9 cellular contexts compared by ENCODE assay signal in genomic region chr5:127320032-127320945, GRCh38. TPM values are rescaled to one million over a fixed set of nuclear protein-coding genes. Genes with fewer than 3 reads are reported as not detected.
A peak's percentile ranks its signal among the peaks of the same experiment; 100 is the strongest.
DNase-seq lines count a peak whose midpoint lies in the region; ATAC-seq lines count a peak whose summit lies in the region.
"Had no signal": no experiment of that assay in that cellular context is flagged by ENCODE, and none has a peak within 500 bp of the region (broad histone marks: within the 10 kb centered on the region; RNA-seq: fewer than 3 reads in every experiment).

No MANE protein-coding gene starts in this region.

- peak overlapping the region; percentile 18 for H3K4me3 Mint-ChIP-seq in natural killer cell treated with Interleukin-12 subunit alpha and Interleukin-12 subunit beta and Interleukin-15 and Interleukin-18, amount 100 ng/mL, for 72 hours

- ATAC-seq in GM19025 (IDR thresholded peaks at IDR 0.05; ENCODE audit: low read depth, unreplicated experiment) (peak; percentile 83), HG02840 (IDR thresholded peaks at IDR 0.05; ENCODE audit: low FRiP score, unreplicated experiment) (peak; percentile 82)
- ATAC-seq in natural killer cell treated with Interleukin-12 subunit alpha and Interleukin-12 subunit beta and Interleukin-15 and Interleukin-18, amount 100 ng/mL, for 72 hours, result peak; percentile 91 to 93

- H3K27ac Mint-ChIP-seq in natural killer cell treated with Interleukin-12 subunit alpha and Interleukin-12 subunit beta and Interleukin-15 and Interleukin-18, amount 100 ng/mL, for 72 hours, result peak overlapping the region; percentile 32 to 71

- H3K27me3 Mint-ChIP-seq in natural killer cell treated with Interleukin-12 subunit alpha and Interleukin-12 subunit beta and Interleukin-15 and Interleukin-18, amount 100 ng/mL, for 72 hours, result peaks cover 6 to 24% of the 10 kb centered on the region in 2 donors

- H3K36me3 Mint-ChIP-seq in natural killer cell treated with Interleukin-12 subunit alpha and Interleukin-12 subunit beta and Interleukin-15 and Interleukin-18, amount 100 ng/mL, for 72 hours, result no peaks in the 10 kb centered on the region

- intact Hi-C loops in posterior cingulate gyrus (cut with DNase I), result no loop called here

- DNase-seq in NOMO-1 treated with DMSO at 0.1 percent for 48 hours (lab: John Stamatoyannopoulos, UW; ENCODE audit: unreplicated experiment) (peak; percentile 3), NCI-H146 (lab: John Stamatoyannopoulos, UW) (no peak), posterior cingulate gyrus (no peak), AG08396 (ENCODE audit: low spot score) (no peak)
- DNase-seq in natural killer cell treated with Interleukin-12 subunit alpha and Interleukin-12 subunit beta and Interleukin-15 and Interleukin-18, amount 100 ng/mL, for 72 hours (ENCODE audit: low spot score), result peak; percentile 61
- DNase-seq in activated CD4-positive, alpha-beta T cell treated with anti-CD3 and anti-CD28 coated beads, Interleukin-2, amount 50 U/mL, for 4 hours, result no peak

- H3K9me3 Mint-ChIP-seq in natural killer cell treated with Interleukin-12 subunit alpha and Interleukin-12 subunit beta and Interleukin-15 and Interleukin-18, amount 100 ng/mL, for 72 hours, result no peaks in the 10 kb centered on the region

- H3K4me1 Mint-ChIP-seq in natural killer cell treated with Interleukin-12 subunit alpha and Interleukin-12 subunit beta and Interleukin-15 and Interleukin-18, amount 100 ng/mL, for 72 hours (ENCODE audit: low read depth in 2 of 2), result peaks cover 25 to 26% of the 10 kb centered on the region in 2 donors

RNA-seq across cellular contexts. Expression of gene MEGF10, which starts 29.7 kb away (rescaled TPM):
- not detected for total RNA-seq in natural killer cell treated with Interleukin-12 subunit alpha and Interleukin-12 subunit beta and Interleukin-15 and Interleukin-18, amount 100 ng/mL, for 72 hours
- total RNA-seq: T-helper 2 cell treated with Interferon-gamma antibody and Interleukin-4, amounts not matched to agents 100 ng/mL and 5 ng/mL, for 36 hours had no signal

Comparison
In these comparisons a context has a peak if more than half of its experiments do, and no peak if none do; other contexts are left out.
1. DNase-seq: peak in NOMO-1 treated with DMSO at 0.1 percent for 48 hours (single experiment) and natural killer cell treated with Interleukin-12 subunit alpha and Interleukin-12 subunit beta and Interleukin-15 and Interleukin-18, amount 100 ng/mL, for 72 hours (single experiment); none in NCI-H146 (single experiment), posterior cingulate gyrus (0 of 10), AG08396 (single experiment) and activated CD4-positive, alpha-beta T cell treated with anti-CD3 and anti-CD28 coated beads, Interleukin-2, amount 50 U/mL, for 4 hours (0 of 2).
2. Peak in every context shown above with its lines, with median percentiles within 50 percentile points of each other: ATAC-seq.